Comparison of ENCODE assay signal across 8 cellular contexts in genomic region chr4:110196206-110196870, GRCh38. TPM values are rescaled to one million over a fixed set of nuclear protein-coding genes. Genes with fewer than 3 reads are reported as not detected.
DNase-seq lines count a peak whose midpoint lies in the region; ATAC-seq, FAIRE-seq and TF ChIP-seq lines count a peak whose summit lies in the region.

No MANE protein-coding gene starts in this region.

- ATAC-seq in left lobe of liver = peak; percentile 58

- DNase-seq in GM10266 (ENCODE audit: extremely low spot score) = peak; percentile 63
- peak; percentile 13 for DNase-seq in H54 (ENCODE audit: insufficient read length, low spot score)
- DNase-seq in M059J (ENCODE audit: low read depth) = peak; percentile 32
- DNase-seq in activated CD4-positive, CD25-positive, alpha-beta regulatory T cell treated with anti-CD3 and anti-CD28 coated beads, Interleukin-2, amount 50 U/mL, for 72 hours = peak; percentile 47
- DNase-seq in colonic mucosa = peak; percentile 78
- DNase-seq in left lobe of liver (ENCODE audit: low spot score) = peak; percentile 77
- DNase-seq in stimulated activated CD4-positive, alpha-beta T cell treated with anti-CD3 and anti-CD28 coated beads, Interleukin-4, amount 100 ng/mL, for 1 hour = peak; percentile 38
- no peak for DNase-seq in NCI-H2107 (lab: John Stamatoyannopoulos, UW)

- no peaks in the 10 kb centered on the region for H3K9me3 ChIP-seq in colonic mucosa

- intact Hi-C loops in colonic mucosa (cut with DNase I) = no loop called here

- H3K4me1 ChIP-seq in colonic mucosa = no peaks in the 10 kb centered on the region

- no peak for FAIRE-seq in H54 (lab: Jason Lieb, UNC)

- no peak; the same call in 1 of the 2 replicates for TF ChIP-seq POLR2A in H54 (IDR thresholded peaks at IDR 0.05; ENCODE audit: low read depth, low read length)

- H3K36me3 ChIP-seq in colonic mucosa = no peaks in the 10 kb centered on the region

- H3K4me3 ChIP-seq in colonic mucosa = peak overlapping the region; percentile 81

- no peak for TF ChIP-seq CTCF in GM10266 (IDR thresholded peaks at IDR 0.05; ENCODE audit: control insufficient read depth, insufficient read depth, low read depth, missing control alignments)
- no peak for TF ChIP-seq CTCF in colonic mucosa (IDR thresholded peaks at IDR 0.05)

- no peaks in the 10 kb centered on the region for H3K27me3 ChIP-seq in colonic mucosa

- H3K9ac ChIP-seq in colonic mucosa (ENCODE audit: low read depth in 2 of 2, low read length in 2 of 2) = peak overlapping the region; percentile 94 to 96

- peak overlapping the region; percentile 93 for H3K27ac ChIP-seq in colonic mucosa

RNA-seq across cellular contexts. Expression of gene ELOVL6, which starts 2.1 kb away (rescaled TPM):
- 9.9 and 15.6 TPM in 2 replicates for total RNA-seq in M059J (2014; rRNA removed; shearing (Covaris generic))
- total RNA-seq in colonic mucosa (10 to 100 TPM; 43.7 to 66.3 TPM), left lobe of liver (35.0 TPM)
